Comparison of ENCODE assay signal across 8 cellular contexts in the genomic region with DNA sequence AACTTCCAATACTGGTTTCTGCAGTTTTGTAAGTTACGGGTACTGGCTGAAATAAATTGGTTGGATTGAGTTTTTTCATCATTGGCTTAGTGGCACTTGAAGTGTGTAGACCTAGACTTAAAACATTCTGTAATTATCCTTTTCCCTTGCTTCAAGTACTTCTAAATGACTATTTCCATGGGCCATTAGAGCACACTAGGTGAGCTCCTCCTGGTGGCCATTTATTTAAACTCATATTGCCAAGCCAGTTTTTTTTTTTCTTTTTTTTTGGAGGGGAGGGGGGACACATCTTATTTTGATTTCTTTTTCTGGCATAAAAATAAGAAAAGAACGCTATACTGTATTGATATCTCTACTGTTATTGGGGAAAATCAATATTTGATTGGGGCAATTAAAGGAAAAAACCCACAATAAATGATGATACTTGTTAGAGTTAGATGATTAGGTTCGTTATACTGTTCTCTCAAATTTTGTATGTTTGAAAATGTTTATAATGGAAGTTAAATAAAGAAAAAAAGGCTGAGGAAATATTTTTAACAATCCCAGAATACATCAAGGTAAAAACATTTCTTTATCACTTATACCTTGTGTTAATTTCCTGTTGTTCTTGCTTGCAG.
DNase-seq lines count a peak whose midpoint lies in the region; ATAC-seq and TF ChIP-seq lines count a peak whose summit lies in the region.

No MANE protein-coding gene starts in this region.

- H3K4me3 ChIP-seq in astrocyte of the cerebellum (ENCODE audit: low read depth, low read length) = no peak overlapping the region

- TF ChIP-seq CTCF in C4-2B (conservative IDR thresholded peaks at IDR 0.05) (peak; percentile 99), astrocyte of the cerebellum (IDR thresholded peaks at IDR 0.05; ENCODE audit: low read depth, low read length, missing control alignments) (peak; percentile 72)

- H3K9me3 Mint-ChIP-seq in activated T-cell treated with anti-CD3 and anti-CD28 coated beads, Interleukin-2, amount 50 U/mL, for 24 hours = no peaks in the 10 kb centered on the region

- peaks cover 5% of the 10 kb centered on the region for H3K4me1 Mint-ChIP-seq in activated T-cell treated with anti-CD3 and anti-CD28 coated beads, Interleukin-2, amount 50 U/mL, for 24 hours (ENCODE audit: low read depth)

- H3K27me3 Mint-ChIP-seq in activated T-cell treated with anti-CD3 and anti-CD28 coated beads, Interleukin-2, amount 50 U/mL, for 24 hours = no peaks in the 10 kb centered on the region

- H3K27ac ChIP-seq in C4-2B = no peak overlapping the region

- no peak overlapping the region for H3K27ac Mint-ChIP-seq in activated T-cell treated with anti-CD3 and anti-CD28 coated beads, Interleukin-2, amount 50 U/mL, for 24 hours

- in situ Hi-C loops in astrocyte of the cerebellum (cut with HindIII; ENCODE audit: low sequenced_read_pairs) = no loop called here

- H3K4me3 Mint-ChIP-seq in activated T-cell treated with anti-CD3 and anti-CD28 coated beads, Interleukin-2, amount 50 U/mL, for 24 hours = no peak overlapping the region

- peaks cover 61% of the 10 kb centered on the region for H3K36me3 Mint-ChIP-seq in activated T-cell treated with anti-CD3 and anti-CD28 coated beads, Interleukin-2, amount 50 U/mL, for 24 hours (ENCODE audit: low read depth)

- ATAC-seq in GM18858 (IDR thresholded peaks at IDR 0.05; ENCODE audit: unreplicated experiment) = peak; percentile 60

- DNase-seq in NCI-H2171 treated with DMSO at 0.1 percent for 48 hours (lab: John Stamatoyannopoulos, UW) (peak; percentile 26), astrocyte of the cerebellum (ENCODE audit: low read depth) (peak; percentile 49), kidney glomerular epithelial cell (lab: John Stamatoyannopoulos, UW) (peak; percentile 27)
- DNase-seq in activated CD8-positive, alpha-beta memory T cell treated with anti-CD3 and anti-CD28 coated beads for 24 hours = no peak
- DNase-seq in activated T-cell treated with anti-CD3 and anti-CD28 coated beads, Interleukin-2, amount 50 U/mL, for 24 hours = no peak
- no peak for DNase-seq in stimulated activated CD8-positive, alpha-beta memory T cell treated with anti-CD3 and anti-CD28 coated beads, Interleukin-4, amount 100 ng/mL, for 48 hours

Comparison
In these comparisons a context has a peak if more than half of its experiments do, and no peak if none do; other contexts are left out.
1. DNase-seq: peak in NCI-H2171 treated with DMSO at 0.1 percent for 48 hours (single experiment), astrocyte of the cerebellum (single experiment) and kidney glomerular epithelial cell (single experiment); none in activated CD8-positive, alpha-beta memory T cell treated with anti-CD3 and anti-CD28 coated beads for 24 hours (single experiment), activated T-cell treated with anti-CD3 and anti-CD28 coated beads, Interleukin-2, amount 50 U/mL, for 24 hours (single experiment) and stimulated activated CD8-positive, alpha-beta memory T cell treated with anti-CD3 and anti-CD28 coated beads, Interleukin-4, amount 100 ng/mL, for 48 hours (single experiment).